Comparison of ENCODE assay signal across 8 cellular contexts in genomic region chr1:20785907-20786309, GRCh38. TPM values are rescaled to one million over a fixed set of nuclear protein-coding genes. Genes with fewer than 3 reads are reported as not detected.
A peak's percentile ranks its signal among the peaks of the same experiment; 100 is the strongest.
DNase-seq lines count a peak whose midpoint lies in the region; ATAC-seq, FAIRE-seq and TF ChIP-seq lines count a peak whose summit lies in the region.

No MANE protein-coding gene starts in this region.

- H3K4me1 ChIP-seq in ES-I3 (ENCODE audit: insufficient read depth, low read length) (no peaks in the 10 kb centered on the region), left ventricle myocardium inferior (peaks cover 63% of the 10 kb centered on the region), small intestine (ENCODE audit: control insufficient read depth in 2 of 2, insufficient read depth in 1 of 2, low read depth in 1 of 2, low read length in 1 of 2) (peaks cover 0 to 11% of the 10 kb centered on the region in 2 donors)

- H3K36me3 Mint-ChIP-seq in activated CD4-positive, alpha-beta memory T cell treated with anti-CD3 and anti-CD28 coated beads, Interleukin-2, amount 10 ng/mL, durations not matched to agents 7 days and 5 days (ENCODE audit: low read depth), result peaks cover 17% of the 10 kb centered on the region

- H3K9me3 ChIP-seq in ES-I3 (ENCODE audit: control insufficient read depth, insufficient read depth, low read length), result no peaks in the 10 kb centered on the region
- H3K9me3 ChIP-seq in left ventricle myocardium inferior (replicated peaks), result no peaks in the 10 kb centered on the region
- no peaks in the 10 kb centered on the region for H3K9me3 ChIP-seq in small intestine (ENCODE audit: control insufficient read depth, low read depth)

- peak; percentile 11 for DNase-seq in HEK293T (ENCODE audit: extremely low spot score)
- DNase-seq in activated CD4-positive, alpha-beta memory T cell treated with anti-CD3 and anti-CD28 coated beads, Interleukin-2, amount 10 ng/mL, durations not matched to agents 7 days and 5 days, result no peak
- DNase-seq in left ventricle myocardium inferior, result no peak
- DNase-seq in small intestine, result peak; percentile 36
- no peak for DNase-seq in COR-L47 (lab: John Stamatoyannopoulos, UW)
- DNase-seq in stimulated activated CD4-positive, alpha-beta T cell treated with anti-CD3 and anti-CD28 coated beads, Interleukin-4, amount 100 ng/mL, for 1 hour, result no peak

- H3K4me1 Mint-ChIP-seq in activated CD4-positive, alpha-beta memory T cell treated with anti-CD3 and anti-CD28 coated beads, Interleukin-2, amount 10 ng/mL, durations not matched to agents 7 days and 5 days, result peaks cover 35% of the 10 kb centered on the region

- intact Hi-C loops in left ventricle myocardium inferior (cut with micrococcal nuclease), result no loop called here

- peak overlapping the region; percentile 91 for H3K4me3 ChIP-seq in left ventricle myocardium inferior
- H3K4me3 ChIP-seq in small intestine (ENCODE audit: low read depth in 1 of 2, low read length in 2 of 2), result peak overlapping the region; percentile 91 to 98

- peak overlapping the region; percentile 67 for H3K9ac ChIP-seq in ES-I3 (ENCODE audit: low read depth, low read length)

- POLR2A ChIA-PET in HEK293T (lab: Yijun Ruan, JAX), result interaction anchor here (0.8 to 2.5 kb wide), 25 partner anchors 9 to 875 kb away, joined by 3 to 18 read pairs (median 4); partner anchors contain the start of gene DDOST
- POLR2A ChIA-PET in activated CD4-positive, alpha-beta memory T cell treated with anti-CD3 and anti-CD28 coated beads, Interleukin-2, amount 10 ng/mL, durations not matched to agents 7 days and 5 days (lab: Charles Lee), result interaction anchor here (0.8 to 4.0 kb wide), 28 partner anchors 9 to 1267 kb away, joined by 3 to 21 read pairs (median 6); partner anchors contain the start of genes CDC42, DDOST, MUL1 and SH2D5

- no peaks in the 10 kb centered on the region for H3K36me3 ChIP-seq in ES-I3 (ENCODE audit: insufficient read depth, low read length)
- no peaks in the 10 kb centered on the region for H3K36me3 ChIP-seq in left ventricle myocardium inferior
- no peaks in the 10 kb centered on the region for H3K36me3 ChIP-seq in small intestine (ENCODE audit: control insufficient read depth in 2 of 2, insufficient read depth in 2 of 2, low read length in 2 of 2)

- peak overlapping the region; percentile 97 for H3K4me3 Mint-ChIP-seq in activated CD4-positive, alpha-beta memory T cell treated with anti-CD3 and anti-CD28 coated beads, Interleukin-2, amount 10 ng/mL, durations not matched to agents 7 days and 5 days

- CTCF ChIA-PET in HEK293T (lab: Yijun Ruan, JAX), result no interaction called here
- CTCF ChIA-PET in activated CD4-positive, alpha-beta memory T cell treated with anti-CD3 and anti-CD28 coated beads, Interleukin-2, amount 10 ng/mL, durations not matched to agents 7 days and 5 days (lab: Charles Lee), result interaction anchor here (0.6 to 3.4 kb wide), 4 partner anchors 14 to 409 kb away, joined by 3 to 18 read pairs (median 6); no protein-coding TSS in a partner anchor

- ATAC-seq in HG02642 (IDR thresholded peaks at IDR 0.05; ENCODE audit: poor library complexity, unreplicated experiment), result no peak

- H3K27ac ChIP-seq in left ventricle myocardium inferior (replicated peaks) (peak overlapping the region; percentile 96), small intestine (ENCODE audit: low read depth in 1 of 2, low read length in 1 of 2) (peak overlapping the region; percentile 97 to 99)

- H3K27me3 Mint-ChIP-seq in activated CD4-positive, alpha-beta memory T cell treated with anti-CD3 and anti-CD28 coated beads, Interleukin-2, amount 10 ng/mL, durations not matched to agents 7 days and 5 days, result no peaks in the 10 kb centered on the region

- peak overlapping the region; percentile 98 for H3K27ac Mint-ChIP-seq in activated CD4-positive, alpha-beta memory T cell treated with anti-CD3 and anti-CD28 coated beads, Interleukin-2, amount 10 ng/mL, durations not matched to agents 7 days and 5 days

- FAIRE-seq in small intestine (lab: Jason Lieb, UNC), result no peak

- 0% methylated on average over 20 of the region's 20 CpGs for WGBS in small intestine, 3 donors

- H3K9me3 Mint-ChIP-seq in activated CD4-positive, alpha-beta memory T cell treated with anti-CD3 and anti-CD28 coated beads, Interleukin-2, amount 10 ng/mL, durations not matched to agents 7 days and 5 days, result no peaks in the 10 kb centered on the region

- H3K27me3 ChIP-seq in left ventricle myocardium inferior (ENCODE audit: low read depth) (no peaks in the 10 kb centered on the region), small intestine (ENCODE audit: control insufficient read depth in 2 of 2, insufficient read depth in 2 of 2, low read length in 2 of 2) (no peaks in the 10 kb centered on the region)

- no peak for TF ChIP-seq CTCF in left ventricle myocardium inferior (IDR thresholded peaks at IDR 0.05; ENCODE audit: borderline replicate concordance)

TF ChIP-seq in HEK293T, 16 proteins besides CTCF, POLR2A, EP300 and RAD21:
- TF ChIP-seq, protein P1, sequence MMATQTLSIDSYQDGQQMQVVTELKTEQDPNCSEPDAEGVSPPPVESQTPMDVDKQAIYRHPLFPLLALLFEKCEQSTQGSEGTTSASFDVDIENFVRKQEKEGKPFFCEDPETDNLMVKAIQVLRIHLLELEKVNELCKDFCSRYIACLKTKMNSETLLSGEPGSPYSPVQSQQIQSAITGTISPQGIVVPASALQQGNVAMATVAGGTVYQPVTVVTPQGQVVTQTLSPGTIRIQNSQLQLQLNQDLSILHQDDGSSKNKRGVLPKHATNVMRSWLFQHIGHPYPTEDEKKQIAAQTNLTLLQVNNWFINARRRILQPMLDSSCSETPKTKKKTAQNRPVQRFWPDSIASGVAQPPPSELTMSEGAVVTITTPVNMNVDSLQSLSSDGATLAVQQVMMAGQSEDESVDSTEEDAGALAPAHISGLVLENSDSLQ (IDR thresholded peaks at IDR 0.05), result no peak
- TF ChIP-seq BHLHE40 (IDR thresholded peaks at IDR 0.05; ENCODE audit: borderline replicate concordance) (no peak), ARNT (IDR thresholded peaks at IDR 0.05) (no peak), ZNF384 (IDR thresholded peaks at IDR 0.05) (no peak)

RNA-seq across cellular contexts. Expression of gene HP1BP3, which starts 1.2 kb away (rescaled TPM):
- total RNA-seq in activated CD4-positive, alpha-beta memory T cell treated with anti-CD3 and anti-CD28 coated beads, Interleukin-2, amount 10 ng/mL, durations not matched to agents 7 days and 5 days, result 100 to 1,000 TPM; 299 to 301 TPM
- total RNA-seq in left ventricle myocardium inferior, result 118 TPM
- polyA plus RNA-seq in small intestine, result 100 to 1,000 TPM in 1 of 3 donors, 10 to 100 TPM in 2; 56.4 to 101 (median 76.7) TPM

RNA-seq across cellular contexts. Expression of gene SH2D5, which starts 53.4 kb away (rescaled TPM):
- under 1 TPM in 1 of 2 experiments, not detected in 1; 0.23 TPM for total RNA-seq in activated CD4-positive, alpha-beta memory T cell treated with anti-CD3 and anti-CD28 coated beads, Interleukin-2, amount 10 ng/mL, durations not matched to agents 7 days and 5 days
- not detected for total RNA-seq in left ventricle myocardium inferior
- polyA plus RNA-seq in small intestine, result 1 to 10 TPM in 1 of 3 donors, under 1 TPM in 2; 0.07 to 1.1 (median 0.22) TPM

Comparison
In these comparisons a context has a peak if more than half of its experiments do, and no peak if none do; other contexts are left out.
1. DNase-seq: peak in HEK293T (single experiment) and small intestine (single experiment); none in activated CD4-positive, alpha-beta memory T cell treated with anti-CD3 and anti-CD28 coated beads, Interleukin-2, amount 10 ng/mL, durations not matched to agents 7 days and 5 days (single experiment), left ventricle myocardium inferior (single experiment), COR-L47 (single experiment) and stimulated activated CD4-positive, alpha-beta T cell treated with anti-CD3 and anti-CD28 coated beads, Interleukin-4, amount 100 ng/mL, for 1 hour (single experiment).